In genomic region chr5:154117930-154118329, GRCh38 we compare ENCODE assay signal across 17 cellular contexts.
"Had no signal": no experiment of that assay in that cellular context is flagged by ENCODE, and none has a peak within 500 bp of the region (broad histone marks: within the 10 kb centered on the region; RNA-seq: fewer than 3 reads in every experiment).

No MANE protein-coding gene starts in this region.

- DNase-seq: activated CD4-positive, alpha-beta memory T cell treated with anti-CD3 and anti-CD28 coated beads, Interleukin-2, amount 10 ng/mL, durations not matched to agents 7 days and 5 days; activated CD4-positive, alpha-beta T cell treated with anti-CD3 and anti-CD28 coated beads for 36 hours; activated effector memory CD4-positive, alpha-beta T cell treated with Interleukin-2 at 50 U/mL for 16 hours; activated T-cell treated with anti-CD3 and anti-CD28 coated beads, Interleukin-2, amount 50 U/mL, for 24 hours; adrenal gland; dorsolateral prefrontal cortex; islet precursor cell; mammary epithelial cell; stimulated activated CD4-positive, alpha-beta T cell treated with anti-CD3 and anti-CD28 coated beads, Interleukin-15, amount 100 ng/mL, for 24 hours; stimulated activated CD4-positive, alpha-beta T cell treated with anti-CD3 and anti-CD28 coated beads, Interleukin-4, amount 100 ng/mL, for 1 hour; stimulated activated naive CD4-positive, alpha-beta T cell; transverse colon had no signal

- H3K36me3 ChIP-seq: adrenal gland, transverse colon had no signal

- H3K4me1 Mint-ChIP-seq: activated CD4-positive, alpha-beta memory T cell treated with anti-CD3 and anti-CD28 coated beads, Interleukin-2, amount 10 ng/mL, durations not matched to agents 7 days and 5 days; activated CD4-positive, alpha-beta T cell treated with anti-CD3 and anti-CD28 coated beads for 36 hours; activated naive CD4-positive, alpha-beta T cell treated with anti-CD3 and anti-CD28 coated beads, Interleukin-2, amount 50 U/mL, for 24 hours had no signal

- H3K27me3 ChIP-seq: adrenal gland, dorsolateral prefrontal cortex, hepatocyte, transverse colon had no signal

- H3K4me1 ChIP-seq: adrenal gland, transverse colon had no signal

- H3K4me3 Mint-ChIP-seq: activated CD4-positive, alpha-beta memory T cell treated with anti-CD3 and anti-CD28 coated beads, Interleukin-2, amount 10 ng/mL, durations not matched to agents 7 days and 5 days; activated CD4-positive, alpha-beta T cell treated with anti-CD3 and anti-CD28 coated beads for 36 hours; activated naive CD4-positive, alpha-beta T cell treated with anti-CD3 and anti-CD28 coated beads, Interleukin-2, amount 50 U/mL, for 24 hours; activated T-cell treated with anti-CD3 and anti-CD28 coated beads, Interleukin-2, amount 50 U/mL, for 24 hours had no signal

- H3K9me3 ChIP-seq: adrenal gland, transverse colon had no signal

- H3K27me3 Mint-ChIP-seq: activated CD4-positive, alpha-beta T cell treated with anti-CD3 and anti-CD28 coated beads for 36 hours; activated naive CD4-positive, alpha-beta T cell treated with anti-CD3 and anti-CD28 coated beads, Interleukin-2, amount 50 U/mL, for 24 hours had no signal

- ATAC-seq: activated CD4-positive, alpha-beta T cell treated with anti-CD3 and anti-CD28 coated beads for 36 hours; esophagus mucosa; left lobe of liver had no signal

- H3K9me3 Mint-ChIP-seq: activated CD4-positive, alpha-beta memory T cell treated with anti-CD3 and anti-CD28 coated beads, Interleukin-2, amount 10 ng/mL, durations not matched to agents 7 days and 5 days; activated naive CD4-positive, alpha-beta T cell treated with anti-CD3 and anti-CD28 coated beads, Interleukin-2, amount 50 U/mL, for 24 hours; activated T-cell treated with anti-CD3 and anti-CD28 coated beads, Interleukin-2, amount 50 U/mL, for 24 hours had no signal

- H3K36me3 Mint-ChIP-seq: activated naive CD4-positive, alpha-beta T cell treated with anti-CD3 and anti-CD28 coated beads, Interleukin-2, amount 50 U/mL, for 24 hours had no signal

- H3K27ac Mint-ChIP-seq: activated CD4-positive, alpha-beta memory T cell treated with anti-CD3 and anti-CD28 coated beads, Interleukin-2, amount 10 ng/mL, durations not matched to agents 7 days and 5 days; activated CD4-positive, alpha-beta T cell treated with anti-CD3 and anti-CD28 coated beads for 36 hours; activated naive CD4-positive, alpha-beta T cell treated with anti-CD3 and anti-CD28 coated beads, Interleukin-2, amount 50 U/mL, for 24 hours; activated T-cell treated with anti-CD3 and anti-CD28 coated beads, Interleukin-2, amount 50 U/mL, for 24 hours had no signal

- H3K27ac ChIP-seq: adrenal gland, dorsolateral prefrontal cortex, hepatocyte, skin epidermis, transverse colon had no signal

- H3K4me3 ChIP-seq: adrenal gland, dorsolateral prefrontal cortex, hepatocyte, skin epidermis, transverse colon had no signal
